1 cellular context compared by ENCODE assay signal in genomic region chr3:15797600-15798303, GRCh38.
TF ChIP-seq lines count a peak whose summit lies in the region.

ANKRD28 (minus strand) TSS chr3:15797979; CDS start chr3:15796521, 1,458 bp downstream.

TF ChIP-seq in HepG2, 621 proteins besides CTCF, POLR2A, EP300 and RAD21 (continued from another document):
- no peak for TF ChIP-seq ZNF12 (CRISPR knock-in tag; IDR thresholded peaks at IDR 0.05)
- no peak for TF ChIP-seq ELF4 (CRISPR knock-in tag; IDR thresholded peaks at IDR 0.05; ENCODE audit: borderline replicate concordance)
- TF ChIP-seq ZNF460 (CRISPR knock-in tag; IDR thresholded peaks at IDR 0.05; ENCODE audit: borderline replicate concordance): no peak
- TF ChIP-seq JUN (CRISPR knock-in tag; IDR thresholded peaks at IDR 0.05): no peak
- no peak for TF ChIP-seq JDP2 (CRISPR knock-in tag; IDR thresholded peaks at IDR 0.05; ENCODE audit: borderline replicate concordance)
- no peak for TF ChIP-seq KLF16 (CRISPR knock-in tag; IDR thresholded peaks at IDR 0.05)
- TF ChIP-seq SRF (IDR thresholded peaks at IDR 0.05; ENCODE audit: low read depth, low read length): no peak
- 0 out of 4 replicates have a peak, but pooled peaks of 1 of the 2 experiments have one; percentile 4 for TF ChIP-seq MAFK (conservative IDR thresholded peaks at IDR 0.05 in 1 of 2, IDR thresholded peaks at IDR 0.05 in 1 of 2; ENCODE audit: low read length in 2 of 2)
- TF ChIP-seq HOXA5 (CRISPR knock-in tag; IDR thresholded peaks at IDR 0.05): no peak
- TF ChIP-seq GLI4 (CRISPR knock-in tag; IDR thresholded peaks at IDR 0.05; ENCODE audit: borderline replicate concordance): no peak
- TF ChIP-seq, protein P1, sequence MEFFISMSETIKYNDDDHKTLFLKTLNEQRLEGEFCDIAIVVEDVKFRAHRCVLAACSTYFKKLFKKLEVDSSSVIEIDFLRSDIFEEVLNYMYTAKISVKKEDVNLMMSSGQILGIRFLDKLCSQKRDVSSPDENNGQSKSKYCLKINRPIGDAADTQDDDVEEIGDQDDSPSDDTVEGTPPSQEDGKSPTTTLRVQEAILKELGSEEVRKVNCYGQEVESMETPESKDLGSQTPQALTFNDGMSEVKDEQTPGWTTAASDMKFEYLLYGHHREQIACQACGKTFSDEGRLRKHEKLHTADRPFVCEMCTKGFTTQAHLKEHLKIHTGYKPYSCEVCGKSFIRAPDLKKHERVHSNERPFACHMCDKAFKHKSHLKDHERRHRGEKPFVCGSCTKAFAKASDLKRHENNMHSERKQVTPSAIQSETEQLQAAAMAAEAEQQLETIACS (CRISPR knock-in tag; IDR thresholded peaks at IDR 0.05): no peak
- TF ChIP-seq PRDM4 (CRISPR knock-in tag; IDR thresholded peaks at IDR 0.05; ENCODE audit: borderline replicate concordance): no peak
- no peak for TF ChIP-seq SATB2 (CRISPR knock-in tag; IDR thresholded peaks at IDR 0.05)
- TF ChIP-seq, protein P2, sequence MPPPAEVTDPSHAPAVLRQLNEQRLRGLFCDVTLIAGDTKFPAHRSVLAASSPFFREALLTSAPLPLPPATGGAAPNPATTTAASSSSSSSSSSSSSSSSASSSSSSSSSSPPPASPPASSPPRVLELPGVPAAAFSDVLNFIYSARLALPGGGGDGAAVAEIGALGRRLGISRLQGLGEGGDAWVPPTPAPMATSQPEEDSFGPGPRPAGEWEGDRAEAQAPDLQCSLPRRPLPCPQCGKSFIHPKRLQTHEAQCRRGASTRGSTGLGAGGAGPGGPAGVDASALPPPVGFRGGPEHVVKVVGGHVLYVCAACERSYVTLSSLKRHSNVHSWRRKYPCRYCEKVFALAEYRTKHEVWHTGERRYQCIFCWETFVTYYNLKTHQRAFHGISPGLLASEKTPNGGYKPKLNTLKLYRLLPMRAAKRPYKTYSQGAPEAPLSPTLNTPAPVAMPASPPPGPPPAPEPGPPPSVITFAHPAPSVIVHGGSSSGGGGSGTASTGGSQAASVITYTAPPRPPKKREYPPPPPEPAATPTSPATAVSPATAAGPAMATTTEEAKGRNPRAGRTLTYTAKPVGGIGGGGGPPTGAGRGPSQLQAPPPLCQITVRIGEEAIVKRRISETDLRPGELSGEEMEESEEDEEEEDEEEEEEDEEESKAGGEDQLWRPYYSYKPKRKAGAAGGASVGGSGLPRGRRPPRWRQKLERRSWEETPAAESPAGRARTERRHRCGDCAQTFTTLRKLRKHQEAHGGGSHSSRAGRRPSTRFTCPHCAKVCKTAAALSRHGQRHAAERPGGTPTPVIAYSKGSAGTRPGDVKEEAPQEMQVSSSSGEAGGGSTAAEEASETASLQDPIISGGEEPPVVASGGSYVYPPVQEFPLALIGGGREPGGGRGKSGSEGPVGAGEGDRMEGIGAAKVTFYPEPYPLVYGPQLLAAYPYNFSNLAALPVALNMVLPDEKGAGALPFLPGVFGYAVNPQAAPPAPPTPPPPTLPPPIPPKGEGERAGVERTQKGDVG (CRISPR knock-in tag; IDR thresholded peaks at IDR 0.05; ENCODE audit: borderline replicate concordance): no peak
- no peak for TF ChIP-seq KLF11 (CRISPR knock-in tag; IDR thresholded peaks at IDR 0.05)
- TF ChIP-seq AKAP8 (CRISPR knock-in tag; IDR thresholded peaks at IDR 0.05): no peak
